In genomic region chr6:13470240-13471140, GRCh38 we compare ENCODE assay signal across 17 cellular contexts. TPM values are rescaled to one million over a fixed set of nuclear protein-coding genes. Genes with fewer than 3 reads are reported as not detected.
DNase-seq lines count a peak whose midpoint lies in the region; ATAC-seq, FAIRE-seq and TF ChIP-seq lines count a peak whose summit lies in the region.
"Had no signal": no experiment of that assay in that cellular context is flagged by ENCODE, and none has a peak within 500 bp of the region (broad histone marks: within the 10 kb centered on the region; RNA-seq: fewer than 3 reads in every experiment).

No MANE protein-coding gene starts in this region.

- no peak for ATAC-seq in activated naive CD8-positive, alpha-beta T cell treated with anti-CD3 and anti-CD28 coated beads, Interleukin-2, amount 50 U/mL, for 24 hours
- no peak for ATAC-seq in upper lobe of left lung (ENCODE audit: low FRiP score in 2 of 2)
- no peak for ATAC-seq in HG03571 (IDR thresholded peaks at IDR 0.05; ENCODE audit: unreplicated experiment)
- ATAC-seq: lower lobe of right lung had no signal

- TF ChIP-seq EP300 in upper lobe of left lung (IDR thresholded peaks at IDR 0.05) = no peak

- H3K27me3 Mint-ChIP-seq in activated naive CD8-positive, alpha-beta T cell treated with anti-CD3 and anti-CD28 coated beads, Interleukin-2, amount 50 U/mL, for 24 hours = no peaks in the 10 kb centered on the region
- H3K27me3 Mint-ChIP-seq in activated naive CD8-positive, alpha-beta T cell treated with anti-CD3 and anti-CD28 coated beads for 36 hours = no peaks in the 10 kb centered on the region
- H3K27me3 Mint-ChIP-seq in brain (no peaks in the 10 kb centered on the region), immature natural killer cell (ENCODE audit: low read depth in 3 of 3) (no peaks in the 10 kb centered on the region)
- H3K27me3 Mint-ChIP-seq: activated CD4-positive, alpha-beta T cell treated with anti-CD3 and anti-CD28 coated beads, Interleukin-2, amount 10 ng/mL, durations not matched to agents 24 days and 14 days had no signal

- DNase-seq in activated naive CD8-positive, alpha-beta T cell treated with anti-CD3 and anti-CD28 coated beads, Interleukin-2, amount 50 U/mL, for 24 hours = peak; percentile 0
- no peak for DNase-seq in activated naive CD8-positive, alpha-beta T cell treated with anti-CD3 and anti-CD28 coated beads for 36 hours
- DNase-seq in immature natural killer cell = no peak
- no peak for DNase-seq in H54 (ENCODE audit: insufficient read length, low spot score)
- DNase-seq in upper lobe of left lung = no peak
- no peak for DNase-seq in NCI-H1105 (lab: John Stamatoyannopoulos, UW)
- DNase-seq: activated CD4-positive, alpha-beta T cell treated with anti-CD3 and anti-CD28 coated beads, Interleukin-2, amount 10 ng/mL, durations not matched to agents 24 days and 14 days; brain microvascular endothelial cell; Kasumi-1; lower lobe of right lung; NCI-H2029 treated with DMSO at 0.1 percent for 48 hours; OCI-M1; pancreas; T-helper 2 cell had no signal

- no peaks in the 10 kb centered on the region for H3K9me3 Mint-ChIP-seq in activated naive CD8-positive, alpha-beta T cell treated with anti-CD3 and anti-CD28 coated beads, Interleukin-2, amount 50 U/mL, for 24 hours
- no peaks in the 10 kb centered on the region for H3K9me3 Mint-ChIP-seq in activated naive CD8-positive, alpha-beta T cell treated with anti-CD3 and anti-CD28 coated beads for 36 hours
- H3K9me3 Mint-ChIP-seq in brain = peaks cover 3 to 22% (median 7%) of the 10 kb centered on the region in 5 experiments
- H3K9me3 Mint-ChIP-seq in immature natural killer cell = no peaks in the 10 kb centered on the region

- no peak for TF ChIP-seq CTCF in brain (conservative IDR thresholded peaks at IDR 0.05)
- no peak for TF ChIP-seq CTCF in upper lobe of left lung (IDR thresholded peaks at IDR 0.05)

- no peak overlapping the region for H3K4me3 Mint-ChIP-seq in activated naive CD8-positive, alpha-beta T cell treated with anti-CD3 and anti-CD28 coated beads, Interleukin-2, amount 50 U/mL, for 24 hours
- H3K4me3 Mint-ChIP-seq in activated naive CD8-positive, alpha-beta T cell treated with anti-CD3 and anti-CD28 coated beads for 36 hours = no peak overlapping the region
- H3K4me3 Mint-ChIP-seq in brain (peak overlapping the region in 2 of 5 experiments; percentile 32 to 69), immature natural killer cell (no peak overlapping the region)
- H3K4me3 Mint-ChIP-seq: activated CD4-positive, alpha-beta T cell treated with anti-CD3 and anti-CD28 coated beads, Interleukin-2, amount 10 ng/mL, durations not matched to agents 24 days and 14 days had no signal

- no peak for TF ChIP-seq POLR2A in H54 (IDR thresholded peaks at IDR 0.05; ENCODE audit: low read depth, low read length)
- no peak for TF ChIP-seq POLR2A in upper lobe of left lung (IDR thresholded peaks at IDR 0.05)

- peaks cover 67% of the 10 kb centered on the region for H3K4me1 Mint-ChIP-seq in activated naive CD8-positive, alpha-beta T cell treated with anti-CD3 and anti-CD28 coated beads, Interleukin-2, amount 50 U/mL, for 24 hours
- peaks cover 21% of the 10 kb centered on the region for H3K4me1 Mint-ChIP-seq in activated naive CD8-positive, alpha-beta T cell treated with anti-CD3 and anti-CD28 coated beads for 36 hours
- H3K4me1 Mint-ChIP-seq in brain (peaks cover 40% of the 10 kb centered on the region), immature natural killer cell (peaks cover 80 to 97% of the 10 kb centered on the region in 2 donors)

- H3K4me1 ChIP-seq in upper lobe of left lung = peaks cover 14 to 26% (median 21%) of the 10 kb centered on the region in 4 donors

- no peak overlapping the region for H3K27ac Mint-ChIP-seq in activated naive CD8-positive, alpha-beta T cell treated with anti-CD3 and anti-CD28 coated beads, Interleukin-2, amount 50 U/mL, for 24 hours
- H3K27ac Mint-ChIP-seq in activated naive CD8-positive, alpha-beta T cell treated with anti-CD3 and anti-CD28 coated beads for 36 hours = no peak overlapping the region
- H3K27ac Mint-ChIP-seq in brain (peak overlapping the region; percentile 46 to 92 (median 73)), immature natural killer cell (peak overlapping the region in 5 of 6 donors; percentile 22 to 81 (median 55))
- H3K27ac Mint-ChIP-seq: activated CD4-positive, alpha-beta T cell treated with anti-CD3 and anti-CD28 coated beads, Interleukin-2, amount 10 ng/mL, durations not matched to agents 24 days and 14 days had no signal

- no peak for FAIRE-seq in H54 (lab: Jason Lieb, UNC)
- FAIRE-seq: endometrium, pancreas had no signal

- H3K36me3 Mint-ChIP-seq in activated naive CD8-positive, alpha-beta T cell treated with anti-CD3 and anti-CD28 coated beads, Interleukin-2, amount 50 U/mL, for 24 hours (ENCODE audit: low read depth) = peaks cover 36% of the 10 kb centered on the region
- peaks cover 36% of the 10 kb centered on the region for H3K36me3 Mint-ChIP-seq in activated naive CD8-positive, alpha-beta T cell treated with anti-CD3 and anti-CD28 coated beads for 36 hours
- H3K36me3 Mint-ChIP-seq in brain = peaks cover 36% of the 10 kb centered on the region
- H3K36me3 Mint-ChIP-seq in immature natural killer cell = peaks cover 13 to 16% (median 15%) of the 10 kb centered on the region in 3 donors

- 74 to 75% methylated on average over 10 of the region's 10 CpGs for WGBS in upper lobe of left lung, 2 donors

- no peak overlapping the region for H3K27ac ChIP-seq in upper lobe of left lung
- H3K27ac ChIP-seq: brain microvascular endothelial cell, lower lobe of right lung, pancreas had no signal

- no peaks in the 10 kb centered on the region for H3K9me3 ChIP-seq in upper lobe of left lung
- H3K9me3 ChIP-seq: pancreas had no signal

- no peak overlapping the region for H3K4me3 ChIP-seq in upper lobe of left lung
- H3K4me3 ChIP-seq: lower lobe of right lung, pancreas had no signal

- no peaks in the 10 kb centered on the region for H3K36me3 ChIP-seq in upper lobe of left lung
- H3K36me3 ChIP-seq: brain microvascular endothelial cell, pancreas had no signal

- H3K27me3 ChIP-seq in upper lobe of left lung = no peaks in the 10 kb centered on the region
- H3K27me3 ChIP-seq: brain microvascular endothelial cell, pancreas had no signal

RNA-seq across cellular contexts. Expression of gene GFOD1, which starts 16.9 kb away (rescaled TPM):
- total RNA-seq in activated naive CD8-positive, alpha-beta T cell treated with anti-CD3 and anti-CD28 coated beads for 36 hours = 10 to 100 TPM; 12.8 to 13.0 TPM
- polyA plus RNA-seq in brain (ENCODE audit: insufficient read depth, low read depth, low replicate concordance) (5.4 TPM), immature natural killer cell (10 to 100 TPM; 22.5 to 68.8 (median 49.3) TPM)
- 10 to 100 TPM; 22.8 to 37.7 (median 25.8) TPM for total RNA-seq in upper lobe of left lung

Comparison
In these comparisons a context has a peak if more than half of its experiments do, and no peak if none do; other contexts are left out.
1. H3K27ac Mint-ChIP-seq: peak in brain (5 of 5) and immature natural killer cell (5 of 6); none in activated naive CD8-positive, alpha-beta T cell treated with anti-CD3 and anti-CD28 coated beads, Interleukin-2, amount 50 U/mL, for 24 hours (single experiment) and activated naive CD8-positive, alpha-beta T cell treated with anti-CD3 and anti-CD28 coated beads for 36 hours (single experiment).